ENCODE assay signal across 9 cellular contexts in genomic region chr5:169980418-169981053, GRCh38. TPM values are rescaled to one million over a fixed set of nuclear protein-coding genes. Genes with fewer than 3 reads are reported as not detected.
DNase-seq lines count a peak whose midpoint lies in the region; ATAC-seq and FAIRE-seq lines count a peak whose summit lies in the region.
"Had no signal": no experiment of that assay in that cellular context is flagged by ENCODE, and none has a peak within 500 bp of the region (broad histone marks: within the 10 kb centered on the region; RNA-seq: fewer than 3 reads in every experiment).

Gene INSYN2B, minus strand, starts transcription at chr5:169980495. Its CDS starts 96,597 bp downstream, at chr5:169883898.

- peak within 1 kb of the TSS; percentile 5; the same call in 1 of the 2 replicates for H3K4me3 ChIP-seq in iPS-18c (ENCODE audit: insufficient read depth, low read depth, low read length)
- no peak within 1 kb of the TSS for H3K4me3 ChIP-seq in small intestine (ENCODE audit: low read depth in 1 of 2, low read length in 2 of 2)

- H3K27me3 ChIP-seq in small intestine (ENCODE audit: control insufficient read depth in 2 of 2, insufficient read depth in 2 of 2, low read length in 2 of 2), result no peaks in the 10 kb centered on the region
- H3K27me3 ChIP-seq: neutrophil had no signal

- H3K36me3 ChIP-seq in small intestine (ENCODE audit: control insufficient read depth in 2 of 2, insufficient read depth in 2 of 2, low read length in 2 of 2), result no peaks in the 10 kb centered on the region

- intact Hi-C loops in activated CD4-positive, alpha-beta T cell treated with anti-CD3 and anti-CD28 coated beads, Interleukin-2, amount 10 ng/mL, durations not matched to agents 24 days and 14 days (cut with micrococcal nuclease), result loop anchor here (10.0 kb wide), 1 partner anchor 276 kb away; no protein-coding TSS in a partner anchor

- H3K27ac ChIP-seq in small intestine (ENCODE audit: low read depth in 1 of 2, low read length in 1 of 2), result no peak within 1 kb of the TSS
- H3K27ac ChIP-seq: neutrophil had no signal

- H3K4me1 ChIP-seq in small intestine (ENCODE audit: control insufficient read depth in 2 of 2, insufficient read depth in 1 of 2, low read depth in 1 of 2, low read length in 1 of 2), result no peaks in the 10 kb centered on the region

- peak; percentile 62 for DNase-seq in activated CD4-positive, alpha-beta T cell treated with anti-CD3 and anti-CD28 coated beads, Interleukin-2, amount 10 ng/mL, durations not matched to agents 24 days and 14 days
- no peak for DNase-seq in activated CD4-positive, alpha-beta T cell treated with anti-CD3 and anti-CD28 coated beads for 4 hours
- peak; percentile 59 for DNase-seq in NCI-H774 (lab: John Stamatoyannopoulos, UW)
- DNase-seq in brain pericyte (ENCODE audit: low read depth, low spot score), result peak; percentile 79
- peak; percentile 27 for DNase-seq in small intestine
- no peak for DNase-seq in activated gamma-delta T cell treated with Interleukin-2 at 50 U/mL for 16 hours

- FAIRE-seq in small intestine (lab: Jason Lieb, UNC), result no peak

- H3K4me1 Mint-ChIP-seq in activated CD4-positive, alpha-beta T cell treated with anti-CD3 and anti-CD28 coated beads, Interleukin-2, amount 10 ng/mL, durations not matched to agents 24 days and 14 days, result no peaks in the 10 kb centered on the region

- WGBS in small intestine, 3 donors, result 20 to 30% (median 22%) methylated on average over 11 of the region's 11 CpGs

- H3K4me3 Mint-ChIP-seq in activated CD4-positive, alpha-beta T cell treated with anti-CD3 and anti-CD28 coated beads, Interleukin-2, amount 10 ng/mL, durations not matched to agents 24 days and 14 days, result no peak within 1 kb of the TSS

- H3K9me3 Mint-ChIP-seq in activated CD4-positive, alpha-beta T cell treated with anti-CD3 and anti-CD28 coated beads, Interleukin-2, amount 10 ng/mL, durations not matched to agents 24 days and 14 days, result no peaks in the 10 kb centered on the region

- ATAC-seq in HG02870 (IDR thresholded peaks at IDR 0.05; ENCODE audit: unreplicated experiment), result peak; percentile 56

- H3K36me3 Mint-ChIP-seq in activated CD4-positive, alpha-beta T cell treated with anti-CD3 and anti-CD28 coated beads, Interleukin-2, amount 10 ng/mL, durations not matched to agents 24 days and 14 days (ENCODE audit: low read depth), result peaks cover 30% of the 10 kb centered on the region

- H3K27ac Mint-ChIP-seq in activated CD4-positive, alpha-beta T cell treated with anti-CD3 and anti-CD28 coated beads, Interleukin-2, amount 10 ng/mL, durations not matched to agents 24 days and 14 days, result no peak within 1 kb of the TSS

- H3K9me3 ChIP-seq in iPS-18c (ENCODE audit: control insufficient read depth, insufficient read depth, low read length) (no peaks in the 10 kb centered on the region), small intestine (ENCODE audit: control insufficient read depth, low read depth) (no peaks in the 10 kb centered on the region)
- H3K9me3 ChIP-seq: neutrophil had no signal

- H3K27me3 Mint-ChIP-seq in activated CD4-positive, alpha-beta T cell treated with anti-CD3 and anti-CD28 coated beads, Interleukin-2, amount 10 ng/mL, durations not matched to agents 24 days and 14 days, result no peaks in the 10 kb centered on the region

RNA-seq across cellular contexts. Expression of gene INSYN2B, which starts in this region (rescaled TPM):
- not detected in 2 replicates for total RNA-seq in activated CD4-positive, alpha-beta T cell treated with anti-CD3 and anti-CD28 coated beads, Interleukin-2, amount 10 ng/mL, durations not matched to agents 24 days and 14 days
- polyA plus RNA-seq in small intestine, result under 1 TPM in 1 of 3 donors, not detected in 2; 0.01 TPM

Comparison
In these comparisons a context has a peak if more than half of its experiments do, and no peak if none do; other contexts are left out.
1. Peak in DNase-seq in activated CD4-positive, alpha-beta T cell treated with anti-CD3 and anti-CD28 coated beads, Interleukin-2, amount 10 ng/mL, durations not matched to agents 24 days and 14 days; RNA of the gene not detected or under 1 TPM.
2. Peak in DNase-seq in small intestine; RNA of the gene not detected or under 1 TPM.
3. DNase-seq: peak in NCI-H774 (single experiment) and brain pericyte (single experiment); none in activated CD4-positive, alpha-beta T cell treated with anti-CD3 and anti-CD28 coated beads for 4 hours (0 of 2) and activated gamma-delta T cell treated with Interleukin-2 at 50 U/mL for 16 hours (single experiment).